Comparison of ENCODE assay signal across 39 cellular contexts in genomic region chr2:120535081-120535480, GRCh38.
"Had no signal": no experiment of that assay in that cellular context is flagged by ENCODE, and none has a peak within 500 bp of the region (broad histone marks: within the 10 kb centered on the region; RNA-seq: fewer than 3 reads in every experiment).

No MANE protein-coding gene starts in this region.

- H3K9me3 Mint-ChIP-seq: activated naive CD4-positive, alpha-beta T cell treated with anti-CD3 and anti-CD28 coated beads for 36 hours; activated naive CD4-positive, alpha-beta T cell treated with anti-CD3 and anti-CD28 coated beads, Interleukin-2, amount 10 ng/mL, durations not matched to agents 7 days and 5 days; activated naive CD4-positive, alpha-beta T cell treated with anti-CD3 and anti-CD28 coated beads, Interleukin-2, amount 50 U/mL, for 24 hours; activated naive CD4-positive, alpha-beta T cell treated with anti-CD3 and anti-CD28 coated beads, Interleukin-2, amount 50 U/mL, for 72 hours; activated naive CD8-positive, alpha-beta T cell treated with anti-CD3 and anti-CD28 coated beads for 36 hours; activated naive CD8-positive, alpha-beta T cell treated with anti-CD3 and anti-CD28 coated beads, Interleukin-2, amount 10 ng/mL, durations not matched to agents 7 days and 5 days; activated naive CD8-positive, alpha-beta T cell treated with anti-CD3 and anti-CD28 coated beads, Interleukin-2, amount 50 U/mL, for 24 hours; activated T-cell treated with anti-CD3 and anti-CD28 coated beads, Interleukin-2, amount 50 U/mL, for 24 hours; activated T-cell treated with anti-CD3 and anti-CD28 coated beads, Interleukin-2, amount 50 U/mL, for 4 hours; activated T-helper 1 cell treated with anti-CD3 and anti-CD28 coated beads, Interleukin-12 subunit alpha, Interleukin-12 subunit beta, Interleukin-2, Interleukin-4 antibody, amounts not matched to agents 30 ng/mL and 10 ng/mL and 1 ng/mL, durations not matched to agents 14 hours and 24 hours and 36 hours; activated T-helper 17 cell treated with anti-CD3 and anti-CD28 coated beads, Interleukin-2, amount 50 U/mL, for 72 hours; central memory CD8-positive, alpha-beta T cell had no signal

- H3K36me3 Mint-ChIP-seq: activated naive CD4-positive, alpha-beta T cell treated with anti-CD3 and anti-CD28 coated beads, Interleukin-2, amount 10 ng/mL, durations not matched to agents 7 days and 5 days; activated naive CD4-positive, alpha-beta T cell treated with anti-CD3 and anti-CD28 coated beads, Interleukin-2, amount 50 U/mL, for 24 hours; activated naive CD4-positive, alpha-beta T cell treated with anti-CD3 and anti-CD28 coated beads, Interleukin-2, amount 50 U/mL, for 72 hours; activated naive CD8-positive, alpha-beta T cell; activated naive CD8-positive, alpha-beta T cell treated with anti-CD3 and anti-CD28 coated beads for 36 hours; activated naive CD8-positive, alpha-beta T cell treated with anti-CD3 and anti-CD28 coated beads, Interleukin-2, amount 10 ng/mL, durations not matched to agents 7 days and 5 days; brain had no signal

- H3K4me3 ChIP-seq: adrenal gland, ascending aorta, body of pancreas, breast epithelium, cardiac muscle cell had no signal

- H3K9me3 ChIP-seq: adrenal gland, ascending aorta, body of pancreas, breast epithelium had no signal

- H3K27me3 Mint-ChIP-seq: activated naive CD4-positive, alpha-beta T cell treated with anti-CD3 and anti-CD28 coated beads, Interleukin-2, amount 50 U/mL, for 24 hours; activated naive CD8-positive, alpha-beta T cell; activated naive CD8-positive, alpha-beta T cell treated with anti-CD3 and anti-CD28 coated beads for 36 hours; activated naive CD8-positive, alpha-beta T cell treated with anti-CD3 and anti-CD28 coated beads, Interleukin-2, amount 50 U/mL, for 24 hours; activated T-helper 17 cell treated with anti-CD3 and anti-CD28 coated beads, Interleukin-2, amount 50 U/mL, for 72 hours; central memory CD8-positive, alpha-beta T cell had no signal

- H3K4me1 Mint-ChIP-seq: activated naive CD4-positive, alpha-beta T cell treated with anti-CD3 and anti-CD28 coated beads, Interleukin-2, amount 10 ng/mL, durations not matched to agents 7 days and 5 days; activated naive CD4-positive, alpha-beta T cell treated with anti-CD3 and anti-CD28 coated beads, Interleukin-2, amount 50 U/mL, for 24 hours; activated naive CD8-positive, alpha-beta T cell treated with anti-CD3 and anti-CD28 coated beads for 36 hours; activated naive CD8-positive, alpha-beta T cell treated with anti-CD3 and anti-CD28 coated beads, Interleukin-2, amount 10 ng/mL, durations not matched to agents 7 days and 5 days; activated naive CD8-positive, alpha-beta T cell treated with anti-CD3 and anti-CD28 coated beads, Interleukin-2, amount 50 U/mL, for 24 hours; activated T-helper 17 cell treated with anti-CD3 and anti-CD28 coated beads, Interleukin-2, amount 50 U/mL, for 72 hours; central memory CD8-positive, alpha-beta T cell had no signal

- H3K27ac ChIP-seq: adrenal gland, ascending aorta, brain microvascular endothelial cell, breast epithelium, cardiac muscle cell had no signal

- H3K27ac Mint-ChIP-seq: activated naive CD4-positive, alpha-beta T cell treated with anti-CD3 and anti-CD28 coated beads for 36 hours; activated naive CD4-positive, alpha-beta T cell treated with anti-CD3 and anti-CD28 coated beads, Interleukin-2, amount 10 ng/mL, durations not matched to agents 7 days and 5 days; activated naive CD4-positive, alpha-beta T cell treated with anti-CD3 and anti-CD28 coated beads, Interleukin-2, amount 50 U/mL, for 24 hours; activated naive CD4-positive, alpha-beta T cell treated with anti-CD3 and anti-CD28 coated beads, Interleukin-2, amount 50 U/mL, for 72 hours; activated naive CD8-positive, alpha-beta T cell; activated naive CD8-positive, alpha-beta T cell treated with anti-CD3 and anti-CD28 coated beads for 36 hours; activated naive CD8-positive, alpha-beta T cell treated with anti-CD3 and anti-CD28 coated beads, Interleukin-2, amount 10 ng/mL, durations not matched to agents 7 days and 5 days; activated naive CD8-positive, alpha-beta T cell treated with anti-CD3 and anti-CD28 coated beads, Interleukin-2, amount 50 U/mL, for 24 hours; activated T-cell treated with anti-CD3 and anti-CD28 coated beads, Interleukin-2, amount 50 U/mL, for 24 hours; activated T-helper 1 cell treated with anti-CD3 and anti-CD28 coated beads, Interleukin-12 subunit alpha, Interleukin-12 subunit beta, Interleukin-2, Interleukin-4 antibody, amounts not matched to agents 30 ng/mL and 10 ng/mL and 1 ng/mL, durations not matched to agents 14 hours and 24 hours and 36 hours; activated T-helper 17 cell treated with anti-CD3 and anti-CD28 coated beads, Interleukin-2, amount 50 U/mL, for 72 hours; brain had no signal

- FAIRE-seq: astrocyte, bronchial epithelial cell had no signal

- H3K36me3 ChIP-seq: adrenal gland, ascending aorta, brain microvascular endothelial cell, breast epithelium, cardiac muscle cell had no signal

- H3K27me3 ChIP-seq: adrenal gland, ascending aorta, body of pancreas, brain microvascular endothelial cell, breast epithelium, cardiac muscle cell had no signal

- DNase-seq: activated effector memory CD4-positive, alpha-beta T cell treated with anti-CD3 and anti-CD28 coated beads, Interleukin-2, amount 50 U/mL, for 16 hours; activated effector memory CD4-positive, alpha-beta T cell treated with Interleukin-2 at 50 U/mL for 16 hours; activated gamma-delta T cell; activated gamma-delta T cell treated with Interleukin-2 at 50 U/mL for 16 hours; activated naive CD4-positive, alpha-beta T cell; activated naive CD4-positive, alpha-beta T cell treated with anti-CD3 and anti-CD28 coated beads for 36 hours; activated naive CD4-positive, alpha-beta T cell treated with anti-CD3 and anti-CD28 coated beads, Interleukin-2, amount 10 ng/mL, durations not matched to agents 7 days and 5 days; activated naive CD4-positive, alpha-beta T cell treated with anti-CD3 and anti-CD28 coated beads, Interleukin-2, amount 50 U/mL, for 16 hours; activated naive CD4-positive, alpha-beta T cell treated with Interleukin-2 at 50 U/mL for 16 hours; activated naive CD8-positive, alpha-beta T cell treated with anti-CD3 and anti-CD28 coated beads for 36 hours; activated naive CD8-positive, alpha-beta T cell treated with anti-CD3 and anti-CD28 coated beads, Interleukin-2, amount 10 ng/mL, durations not matched to agents 7 days and 5 days; activated naive CD8-positive, alpha-beta T cell treated with anti-CD3 and anti-CD28 coated beads, Interleukin-2, amount 50 U/mL, for 24 hours; activated T-cell treated with anti-CD3 and anti-CD28 coated beads for 4 hours; activated T-cell treated with anti-CD3 and anti-CD28 coated beads, Interleukin-2, amount 50 U/mL, for 1 hour; activated T-cell treated with anti-CD3 and anti-CD28 coated beads, Interleukin-2, amount 50 U/mL, for 24 hours; activated T-cell treated with anti-CD3 and anti-CD28 coated beads, Interleukin-2, amount 50 U/mL, for 4 hours; activated T-cell treated with anti-CD3 and anti-CD28 coated beads, Interleukin-2, amount 50 U/mL, for 48 hours; adrenal gland; amniotic stem cell; amygdala; anterior cingulate cortex; aorta; body of pancreas; brain microvascular endothelial cell; caudate nucleus; central memory CD4-positive, alpha-beta T cell; cerebellar nuclear complex had no signal

- H3K4me3 Mint-ChIP-seq: activated naive CD4-positive, alpha-beta T cell treated with anti-CD3 and anti-CD28 coated beads for 36 hours; activated naive CD4-positive, alpha-beta T cell treated with anti-CD3 and anti-CD28 coated beads, Interleukin-2, amount 10 ng/mL, durations not matched to agents 7 days and 5 days; activated naive CD4-positive, alpha-beta T cell treated with anti-CD3 and anti-CD28 coated beads, Interleukin-2, amount 50 U/mL, for 24 hours; activated naive CD8-positive, alpha-beta T cell; activated naive CD8-positive, alpha-beta T cell treated with anti-CD3 and anti-CD28 coated beads for 36 hours; activated naive CD8-positive, alpha-beta T cell treated with anti-CD3 and anti-CD28 coated beads, Interleukin-2, amount 10 ng/mL, durations not matched to agents 7 days and 5 days; activated naive CD8-positive, alpha-beta T cell treated with anti-CD3 and anti-CD28 coated beads, Interleukin-2, amount 50 U/mL, for 24 hours; activated T-cell treated with anti-CD3 and anti-CD28 coated beads, Interleukin-2, amount 50 U/mL, for 24 hours; activated T-cell treated with anti-CD3 and anti-CD28 coated beads, Interleukin-2, amount 50 U/mL, for 4 hours; activated T-helper 1 cell treated with anti-CD3 and anti-CD28 coated beads, Interleukin-12 subunit alpha, Interleukin-12 subunit beta, Interleukin-2, Interleukin-4 antibody, amounts not matched to agents 30 ng/mL and 10 ng/mL and 1 ng/mL, durations not matched to agents 14 hours and 24 hours and 36 hours; activated T-helper 17 cell treated with anti-CD3 and anti-CD28 coated beads, Interleukin-2, amount 50 U/mL, for 72 hours; brain; central memory CD8-positive, alpha-beta T cell had no signal

- ATAC-seq: activated naive CD4-positive, alpha-beta T cell treated with anti-CD3 and anti-CD28 coated beads, Interleukin-2, amount 50 U/mL, for 72 hours; activated naive CD8-positive, alpha-beta T cell treated with anti-CD3 and anti-CD28 coated beads, Interleukin-2, amount 50 U/mL, for 24 hours; activated T-cell treated with anti-CD3 and anti-CD28 coated beads, Interleukin-2, amount 50 U/mL, for 4 hours; activated T-helper 17 cell treated with anti-CD3 and anti-CD28 coated beads, Interleukin-2, amount 50 U/mL, for 72 hours; body of pancreas had no signal
